In the genomic region with DNA sequence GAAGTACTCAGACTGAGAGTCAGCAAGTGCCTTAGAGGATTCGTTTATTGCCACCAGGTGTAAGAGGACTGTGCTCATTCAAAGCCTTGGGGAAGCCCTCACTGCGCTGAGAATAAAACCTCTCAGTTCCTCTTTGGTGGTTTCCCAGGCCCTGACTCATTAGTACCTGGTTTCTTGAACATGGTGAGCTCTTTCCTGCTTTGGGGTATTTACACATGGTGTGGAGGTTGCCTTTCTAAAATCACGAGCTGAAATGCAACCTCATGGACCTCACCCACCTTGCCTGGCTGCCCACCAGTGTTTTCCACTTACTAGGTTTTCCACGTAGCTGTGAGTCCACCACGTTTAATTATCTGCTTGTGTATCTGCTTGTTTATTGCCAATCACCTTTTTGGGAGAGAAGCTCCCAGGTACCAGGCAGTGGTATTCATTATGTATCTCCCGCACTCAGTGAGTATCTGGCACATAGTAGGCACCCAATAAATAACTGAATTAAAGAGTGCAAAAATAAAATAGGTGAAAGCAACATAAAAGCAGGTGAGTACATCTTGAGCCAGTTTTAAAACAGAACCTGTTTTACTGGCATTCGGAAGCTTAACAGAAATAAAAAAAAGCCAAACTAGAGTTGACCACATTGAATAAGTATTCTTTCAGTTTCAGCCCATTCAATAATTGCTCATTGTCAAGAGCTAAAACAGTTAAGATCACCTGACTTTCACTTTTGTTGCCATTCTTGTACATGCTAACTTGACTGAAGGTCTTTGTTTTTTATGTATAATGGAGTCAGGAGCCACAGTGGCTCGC, we compare ENCODE assay signal across 8 cellular contexts.
DNase-seq lines count a peak whose midpoint lies in the region; ATAC-seq, FAIRE-seq and TF ChIP-seq lines count a peak whose summit lies in the region.

No MANE protein-coding gene starts in this region.

- 6% methylated on average over 7 of the region's 8 CpGs for WGBS in HepG2 (ENCODE audit: low lambda C conversion rate)

- TF ChIP-seq CTCF in PC-9 (conservative IDR thresholded peaks at IDR 0.05) = no peak
- TF ChIP-seq CTCF in osteoblast (IDR thresholded peaks at IDR 0.05; ENCODE audit: extremely low read depth, low read depth, low read length) = no peak
- no peak for TF ChIP-seq CTCF in HepG2 (CRISPR knock-in tag; IDR thresholded peaks at IDR 0.05)

- no peaks in the 10 kb centered on the region for H3K27me3 ChIP-seq in PC-9 (ENCODE audit: insufficient read depth, low read depth)
- no peaks in the 10 kb centered on the region for H3K27me3 ChIP-seq in osteoblast (ENCODE audit: insufficient read depth, low read length)
- no peaks in the 10 kb centered on the region; a peak in 2 of 5 replicates for H3K27me3 ChIP-seq in HepG2 (ENCODE audit: control insufficient read depth in 1 of 2, insufficient read depth in 2 of 2, low read length in 2 of 2)

- no peaks in the 10 kb centered on the region for H3K9me2 ChIP-seq in PC-9 (ENCODE audit: insufficient read depth)

- peak; percentile 28 to 39 (median 34) for DNase-seq in stimulated activated CD4-positive, alpha-beta T cell treated with anti-CD3 and anti-CD28 coated beads, Interleukin-12 subunit alpha, Interleukin-12 subunit beta, amount 100 ng/mL, for 48 hours (ENCODE audit: low read depth in 2 of 3, low spot score in 1 of 3)
- DNase-seq in stimulated activated CD4-positive, alpha-beta T cell treated with anti-CD3 and anti-CD28 coated beads, Interleukin-4, amount 100 ng/mL, for 4 hours = no peak
- DNase-seq in PC-9 (peak in 1 of 2 experiments; percentile 80), osteoblast (ENCODE audit: insufficient read length, low spot score, missing footprints) (no peak), left cardiac atrium (no peak), NCI-H446 (lab: John Stamatoyannopoulos, UW) (no peak), HepG2 (ENCODE audit: low spot score) (no peak)

- H3K4me1 ChIP-seq in PC-9 (replicated peaks; ENCODE audit: insufficient read depth) (peaks cover 45% of the 10 kb centered on the region), osteoblast (ENCODE audit: insufficient read depth, low read length) (peaks cover 15% of the 10 kb centered on the region), HepG2 (ENCODE audit: insufficient read depth, low read length) (no peaks in the 10 kb centered on the region)

- H2AFZ ChIP-seq in PC-9 = no peak overlapping the region
- no peak overlapping the region for H2AFZ ChIP-seq in osteoblast (ENCODE audit: low read length)
- H2AFZ ChIP-seq in HepG2 (ENCODE audit: low read length) = no peak overlapping the region

- H3K79me2 ChIP-seq in PC-9 (ENCODE audit: low read depth) (no peaks in the 10 kb centered on the region), osteoblast (ENCODE audit: insufficient read depth, low read length) (no peaks in the 10 kb centered on the region), HepG2 (ENCODE audit: insufficient read depth, low read length) (no peaks in the 10 kb centered on the region)

- ATAC-seq in HG03064 (IDR thresholded peaks at IDR 0.05; ENCODE audit: low read depth, unreplicated experiment) (peak; percentile 66), left cardiac atrium (no peak), HepG2 (no peak)

- no peak for TF ChIP-seq POLR2A in HepG2 (IDR thresholded peaks at IDR 0.05; ENCODE audit: insufficient read depth in 1 of 2, low read depth in 2 of 2, low read length in 2 of 2)

- CTCF ChIA-PET in PC-9 (lab: Charles Lee) (no interaction called here), HepG2 (lab: Yijun Ruan, JAX; ENCODE audit: low intra/inter-chr PET ratio, low total read pairs) (no interaction called here)

- no peak overlapping the region for H3K9ac ChIP-seq in HepG2 (ENCODE audit: insufficient read depth, low read depth, low read length)

- TF ChIP-seq EP300 in HepG2 (IDR thresholded peaks at IDR 0.05; ENCODE audit: low read depth in 2 of 2, low read length in 2 of 2) = no peak
- TF ChIP-seq EP300 in HepG2 (CRISPR knock-in tag; IDR thresholded peaks at IDR 0.05; ENCODE audit: borderline replicate concordance) = no peak

- H3K36me3 ChIP-seq in PC-9 (ENCODE audit: low read depth) = no peaks in the 10 kb centered on the region
- H3K36me3 ChIP-seq in osteoblast (ENCODE audit: insufficient read depth, low read length) = no peaks in the 10 kb centered on the region
- H3K36me3 ChIP-seq in HepG2 (replicated peaks in 1 of 2; ENCODE audit: control insufficient read depth in 1 of 2, insufficient read depth in 2 of 2, low read length in 2 of 2) = no peaks in the 10 kb centered on the region

- BruUV-seq in PC-9 (replicated peaks; lab: Mats Ljungman, UMichigan) = no TSS peak
- no TSS peak for BruUV-seq in HepG2 (replicated peaks; lab: Mats Ljungman, UMichigan)

- H3K9me3 ChIP-seq in PC-9 (ENCODE audit: insufficient read depth, low read depth) = no peaks in the 10 kb centered on the region
- no peaks in the 10 kb centered on the region for H3K9me3 ChIP-seq in osteoblast (ENCODE audit: low read depth, low read length)
- H3K9me3 ChIP-seq in HepG2 (ENCODE audit: low read length) = no peaks in the 10 kb centered on the region

- no peak for FAIRE-seq in HepG2 (lab: Jason Lieb, UNC)

- H3F3A ChIP-seq in PC-9 (ENCODE audit: insufficient read depth, low read depth) = peaks cover 13% of the 10 kb centered on the region; the same call in 1 of the 2 replicates

- peak overlapping the region; percentile 3; the same call in 1 of the 2 replicates for H3K4me2 ChIP-seq in PC-9
- peak overlapping the region; percentile 61 for H3K4me2 ChIP-seq in osteoblast (ENCODE audit: insufficient read depth, low read length)
- H3K4me2 ChIP-seq in HepG2 (ENCODE audit: low read depth, low read length) = no peak overlapping the region

- intact Hi-C loops in PC-9 (cut with micrococcal nuclease; ENCODE audit: unreplicated experiment) (no loop called here), left cardiac atrium (cut with DNase I) (no loop called here), HepG2 (cut with micrococcal nuclease; ENCODE audit: unreplicated experiment) (no loop called here)

- no peak for TF ChIP-seq RAD21 in HepG2 (CRISPR knock-in tag; IDR thresholded peaks at IDR 0.05)

- POLR2A ChIA-PET in PC-9 (lab: Charles Lee; ENCODE audit: unreplicated experiment) = interaction anchor here (0.6 kb wide), 2 partner anchors 19 to 1116 kb away, joined by 4 to 6 read pairs; no protein-coding TSS in a partner anchor
- POLR2A ChIA-PET in HepG2 (lab: Yijun Ruan, JAX) = no interaction called here

- in situ Hi-C loops in HepG2 (cut with HindIII; ENCODE audit: extremely low pct_ligation_motif_present, low pct_unique_long_range_greater_than_20kb) = no loop called here

- H3K4me3 ChIP-seq in PC-9 (no peak overlapping the region), osteoblast (ENCODE audit: insufficient read depth, low read length) (peak overlapping the region; percentile 55), HepG2 (replicated peaks in 1 of 3; ENCODE audit: insufficient read depth in 1 of 3, low read depth in 2 of 3, low read length in 3 of 3) (no peak overlapping the region)

- H3K27ac ChIP-seq in PC-9 (peak overlapping the region; percentile 37; the same call in 1 of the 2 replicates), osteoblast (ENCODE audit: low read depth, low read length) (no peak overlapping the region), HepG2 (ENCODE audit: extremely low read length, insufficient read depth, low read length) (no peak overlapping the region)

- H4K20me1 ChIP-seq in PC-9 (ENCODE audit: insufficient read depth) (no peaks in the 10 kb centered on the region), osteoblast (ENCODE audit: insufficient read depth, low read length) (no peaks in the 10 kb centered on the region), HepG2 (ENCODE audit: insufficient read depth, low read length) (no peaks in the 10 kb centered on the region)

TF ChIP-seq in HepG2, 621 proteins besides CTCF, POLR2A, EP300 and RAD21 (continues in another document):
- TF ChIP-seq, protein P1, sequence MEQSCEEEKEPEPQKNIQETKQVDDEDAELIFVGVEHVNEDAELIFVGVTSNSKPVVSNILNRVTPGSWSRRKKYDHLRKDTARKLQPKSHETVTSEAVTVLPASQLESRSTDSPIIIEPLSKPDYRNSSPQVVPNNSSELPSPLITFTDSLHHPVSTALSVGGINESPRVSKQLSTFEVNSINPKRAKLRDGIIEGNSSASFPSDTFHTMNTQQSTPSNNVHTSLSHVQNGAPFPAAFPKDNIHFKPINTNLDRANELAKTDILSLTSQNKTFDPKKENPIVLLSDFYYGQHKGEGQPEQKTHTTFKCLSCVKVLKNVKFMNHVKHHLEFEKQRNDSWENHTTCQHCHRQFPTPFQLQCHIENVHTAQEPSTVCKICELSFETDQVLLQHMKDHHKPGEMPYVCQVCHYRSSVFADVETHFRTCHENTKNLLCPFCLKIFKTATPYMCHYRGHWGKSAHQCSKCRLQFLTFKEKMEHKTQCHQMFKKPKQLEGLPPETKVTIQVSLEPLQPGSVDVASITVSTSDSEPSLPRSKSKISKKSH (CRISPR knock-in tag; IDR thresholded peaks at IDR 0.05; ENCODE audit: borderline replicate concordance) = no peak
- TF ChIP-seq NR1H2 (CRISPR knock-in tag; IDR thresholded peaks at IDR 0.05; ENCODE audit: borderline replicate concordance, low read depth) (no peak), ZSCAN9 (CRISPR knock-in tag; IDR thresholded peaks at IDR 0.05; ENCODE audit: borderline replicate concordance) (no peak), RARA (CRISPR knock-in tag; IDR thresholded peaks at IDR 0.05) (no peak)
- TF ChIP-seq, protein P2, sequence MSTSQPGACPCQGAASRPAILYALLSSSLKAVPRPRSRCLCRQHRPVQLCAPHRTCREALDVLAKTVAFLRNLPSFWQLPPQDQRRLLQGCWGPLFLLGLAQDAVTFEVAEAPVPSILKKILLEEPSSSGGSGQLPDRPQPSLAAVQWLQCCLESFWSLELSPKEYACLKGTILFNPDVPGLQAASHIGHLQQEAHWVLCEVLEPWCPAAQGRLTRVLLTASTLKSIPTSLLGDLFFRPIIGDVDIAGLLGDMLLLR (CRISPR knock-in tag; IDR thresholded peaks at IDR 0.05) = no peak

Comparison
In these comparisons a context has a peak if more than half of its experiments do, and no peak if none do; other contexts are left out.
1. DNase-seq: peak in stimulated activated CD4-positive, alpha-beta T cell treated with anti-CD3 and anti-CD28 coated beads, Interleukin-12 subunit alpha, Interleukin-12 subunit beta, amount 100 ng/mL, for 48 hours (3 of 3); none in stimulated activated CD4-positive, alpha-beta T cell treated with anti-CD3 and anti-CD28 coated beads, Interleukin-4, amount 100 ng/mL, for 4 hours (0 of 2), osteoblast (single experiment), left cardiac atrium (single experiment), NCI-H446 (0 of 2) and HepG2 (single experiment).